Comparison of ENCODE assay signal across 1 cellular context in genomic region chr15:89812126-89812846, GRCh38.
TF ChIP-seq lines count a peak whose summit lies in the region.

No MANE protein-coding gene starts in this region.

TF ChIP-seq in HCT116, 20 proteins besides CTCF, POLR2A, EP300 and RAD21 (continued from another document):
- TF ChIP-seq, protein P1, sequence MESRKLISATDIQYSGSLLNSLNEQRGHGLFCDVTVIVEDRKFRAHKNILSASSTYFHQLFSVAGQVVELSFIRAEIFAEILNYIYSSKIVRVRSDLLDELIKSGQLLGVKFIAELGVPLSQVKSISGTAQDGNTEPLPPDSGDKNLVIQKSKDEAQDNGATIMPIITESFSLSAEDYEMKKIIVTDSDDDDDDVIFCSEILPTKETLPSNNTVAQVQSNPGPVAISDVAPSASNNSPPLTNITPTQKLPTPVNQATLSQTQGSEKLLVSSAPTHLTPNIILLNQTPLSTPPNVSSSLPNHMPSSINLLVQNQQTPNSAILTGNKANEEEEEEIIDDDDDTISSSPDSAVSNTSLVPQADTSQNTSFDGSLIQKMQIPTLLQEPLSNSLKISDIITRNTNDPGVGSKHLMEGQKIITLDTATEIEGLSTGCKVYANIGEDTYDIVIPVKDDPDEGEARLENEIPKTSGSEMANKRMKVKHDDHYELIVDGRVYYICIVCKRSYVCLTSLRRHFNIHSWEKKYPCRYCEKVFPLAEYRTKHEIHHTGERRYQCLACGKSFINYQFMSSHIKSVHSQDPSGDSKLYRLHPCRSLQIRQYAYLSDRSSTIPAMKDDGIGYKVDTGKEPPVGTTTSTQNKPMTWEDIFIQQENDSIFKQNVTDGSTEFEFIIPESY (IDR thresholded peaks at IDR 0.05; ENCODE audit: extremely low read depth, insufficient replicate concordance, low read length) = no peak
- no peak for TF ChIP-seq EZH2phosphoT487 (IDR thresholded peaks at IDR 0.05; ENCODE audit: borderline replicate concordance)
- no peak for TF ChIP-seq POLR2AphosphoS5 (IDR thresholded peaks at IDR 0.05; ENCODE audit: low read depth, low read length)
- no peak for TF ChIP-seq MAX (IDR thresholded peaks at IDR 0.05)
- no peak for TF ChIP-seq ATF3 (IDR thresholded peaks at IDR 0.05)
- no peak for TF ChIP-seq SRF (IDR thresholded peaks at IDR 0.05; ENCODE audit: low read depth)
